In genomic region chr15:58934521-58934920, GRCh38 we compare ENCODE assay signal across 8 cellular contexts. TPM values are rescaled to one million over a fixed set of nuclear protein-coding genes. Genes with fewer than 3 reads are reported as not detected.
A peak's percentile ranks its signal among the peaks of the same experiment; 100 is the strongest.
DNase-seq lines count a peak whose midpoint lies in the region; ATAC-seq and TF ChIP-seq lines count a peak whose summit lies in the region.

No MANE protein-coding gene starts in this region.

- H3K36me3 Mint-ChIP-seq in activated T-cell treated with anti-CD3 and anti-CD28 coated beads, Interleukin-2, amount 50 U/mL, for 24 hours (ENCODE audit: low read depth), result peaks cover 27% of the 10 kb centered on the region
- H3K36me3 Mint-ChIP-seq in activated T-helper 17 cell treated with anti-CD3 and anti-CD28 coated beads, Interleukin-2, amount 50 U/mL, for 72 hours (ENCODE audit: low read depth), result peaks cover 31% of the 10 kb centered on the region

- peak overlapping the region; percentile 98 for H3K27ac Mint-ChIP-seq in activated T-cell treated with anti-CD3 and anti-CD28 coated beads, Interleukin-2, amount 50 U/mL, for 24 hours
- peak overlapping the region; percentile 97 for H3K27ac Mint-ChIP-seq in activated T-helper 17 cell treated with anti-CD3 and anti-CD28 coated beads, Interleukin-2, amount 50 U/mL, for 72 hours

- H3K9me3 Mint-ChIP-seq in activated T-cell treated with anti-CD3 and anti-CD28 coated beads, Interleukin-2, amount 50 U/mL, for 24 hours, result no peaks in the 10 kb centered on the region
- H3K9me3 Mint-ChIP-seq in activated T-helper 17 cell treated with anti-CD3 and anti-CD28 coated beads, Interleukin-2, amount 50 U/mL, for 72 hours, result no peaks in the 10 kb centered on the region

- no peaks in the 10 kb centered on the region for H3K36me3 ChIP-seq in thyroid gland

- intact Hi-C loops in thyroid gland (cut with DNase I), result loop anchor here (10.0 kb wide), 1 partner anchor 160 kb away; the partner anchor contains the start of gene MINDY2

- TF ChIP-seq CTCF in thyroid gland (IDR thresholded peaks at IDR 0.05), result no peak

- WGBS in thyroid gland, 2 donors, result 86 to 87% methylated on average over 4 of the region's 4 CpGs

- no peak for TF ChIP-seq POLR2A in thyroid gland (IDR thresholded peaks at IDR 0.05)

- no peak for ATAC-seq in activated T-helper 17 cell treated with anti-CD3 and anti-CD28 coated beads, Interleukin-2, amount 50 U/mL, for 72 hours (replicated peaks)
- ATAC-seq in GM21390 (IDR thresholded peaks at IDR 0.05; ENCODE audit: unreplicated experiment), result no peak
- no peak for ATAC-seq in GM21717 (IDR thresholded peaks at IDR 0.05; ENCODE audit: unreplicated experiment)

- H3K4me3 Mint-ChIP-seq in activated T-cell treated with anti-CD3 and anti-CD28 coated beads, Interleukin-2, amount 50 U/mL, for 24 hours, result peak overlapping the region; percentile 93
- H3K4me3 Mint-ChIP-seq in activated T-helper 17 cell treated with anti-CD3 and anti-CD28 coated beads, Interleukin-2, amount 50 U/mL, for 72 hours, result peak overlapping the region; percentile 93

- DNase-seq in activated T-cell treated with anti-CD3 and anti-CD28 coated beads, Interleukin-2, amount 50 U/mL, for 24 hours, result no peak
- no peak for DNase-seq in activated T-cell treated with anti-CD3 and anti-CD28 coated beads, Interleukin-2, amount 50 U/mL, for 48 hours
- DNase-seq in kidney tubule cell (ENCODE audit: low spot score) (peak; percentile 51), thyroid gland (no peak), SHP77 treated with DMSO at 0.1 percent for 48 hours (lab: John Stamatoyannopoulos, UW) (no peak)

- no peak overlapping the region for H3K4me3 ChIP-seq in thyroid gland (replicated peaks in 1 of 3)

- no peaks in the 10 kb centered on the region for H3K9me3 ChIP-seq in thyroid gland

- H3K4me1 ChIP-seq in thyroid gland, result peaks cover 20 to 23% of the 10 kb centered on the region in 2 donors

- no peaks in the 10 kb centered on the region for H3K27me3 Mint-ChIP-seq in activated T-cell treated with anti-CD3 and anti-CD28 coated beads, Interleukin-2, amount 50 U/mL, for 24 hours
- H3K27me3 Mint-ChIP-seq in activated T-helper 17 cell treated with anti-CD3 and anti-CD28 coated beads, Interleukin-2, amount 50 U/mL, for 72 hours, result no peaks in the 10 kb centered on the region

- H3K4me1 Mint-ChIP-seq in activated T-cell treated with anti-CD3 and anti-CD28 coated beads, Interleukin-2, amount 50 U/mL, for 24 hours (ENCODE audit: low read depth), result peaks cover 25% of the 10 kb centered on the region
- peaks cover 5% of the 10 kb centered on the region for H3K4me1 Mint-ChIP-seq in activated T-helper 17 cell treated with anti-CD3 and anti-CD28 coated beads, Interleukin-2, amount 50 U/mL, for 72 hours

- no peaks in the 10 kb centered on the region for H3K27me3 ChIP-seq in thyroid gland

- peak overlapping the region in 2 of 3 donors; percentile 97 to 99 for H3K27ac ChIP-seq in thyroid gland

RNA-seq across cellular contexts. Expression of gene SLTM, which starts 1.0 kb away (rescaled TPM):
- 10 to 100 TPM; 62.8 to 94.6 TPM for total RNA-seq in activated T-helper 17 cell treated with anti-CD3 and anti-CD28 coated beads, Interleukin-2, amount 50 U/mL, for 72 hours
- 100 to 1,000 TPM; 129 to 166 (median 151) TPM for total RNA-seq in thyroid gland

RNA-seq across cellular contexts. Expression of gene RNF111, which starts 52.9 kb away (rescaled TPM):
- 10 to 100 TPM; 28.9 to 46.2 TPM for total RNA-seq in activated T-helper 17 cell treated with anti-CD3 and anti-CD28 coated beads, Interleukin-2, amount 50 U/mL, for 72 hours
- total RNA-seq in thyroid gland, result 10 to 100 TPM; 19.1 to 33.2 (median 27.4) TPM
